9 cellular contexts compared by ENCODE assay signal in genomic region chr12:78120866-78121590, GRCh38.
DNase-seq lines count a peak whose midpoint lies in the region; ATAC-seq and TF ChIP-seq lines count a peak whose summit lies in the region.
"Had no signal": no experiment of that assay in that cellular context is flagged by ENCODE, and none has a peak within 500 bp of the region (broad histone marks: within the 10 kb centered on the region; RNA-seq: fewer than 3 reads in every experiment).

No MANE protein-coding gene starts in this region.

- no peaks in the 10 kb centered on the region for H3K36me3 Mint-ChIP-seq in GM23338 (ENCODE audit: low read depth)
- H3K36me3 Mint-ChIP-seq in CD8-positive, alpha-beta memory T cell, result no peaks in the 10 kb centered on the region

- POLR2A ChIA-PET in CD8-positive, alpha-beta memory T cell (lab: Charles Lee), result no interaction called here

- H3K9ac ChIP-seq in OCI-LY1 (ENCODE audit: low read length) (no peak overlapping the region), colonic mucosa (ENCODE audit: low read depth in 2 of 2, low read length in 2 of 2) (no peak overlapping the region)

- H3K36me3 ChIP-seq in GM23338 (ENCODE audit: insufficient read depth) (no peaks in the 10 kb centered on the region), OCI-LY1 (ENCODE audit: insufficient read depth, low read length) (no peaks in the 10 kb centered on the region), colonic mucosa (no peaks in the 10 kb centered on the region)
- H3K36me3 ChIP-seq in CD8-positive, alpha-beta memory T cell (ENCODE audit: insufficient read depth, low read length), result no peaks in the 10 kb centered on the region

- H2AFZ ChIP-seq in GM23338 (no peak overlapping the region), OCI-LY1 (ENCODE audit: low read length) (no peak overlapping the region)

- peaks cover 5% of the 10 kb centered on the region; the same call in 2 of the 3 replicates for H3K4me1 Mint-ChIP-seq in GM23338
- H3K4me1 Mint-ChIP-seq in CD8-positive, alpha-beta memory T cell, result no peaks in the 10 kb centered on the region

- no peak overlapping the region for H3K27ac Mint-ChIP-seq in GM23338
- no peak overlapping the region for H3K27ac Mint-ChIP-seq in CD8-positive, alpha-beta memory T cell

- no peaks in the 10 kb centered on the region for H3K27me3 ChIP-seq in GM23338 (ENCODE audit: insufficient read depth)
- no peaks in the 10 kb centered on the region for H3K27me3 ChIP-seq in OCI-LY1 (ENCODE audit: insufficient read depth, low read length)
- H3K27me3 ChIP-seq in CD8-positive, alpha-beta memory T cell (ENCODE audit: insufficient read depth, low read length, poor library complexity, severe bottlenecking), result no peaks in the 10 kb centered on the region
- no peaks in the 10 kb centered on the region for H3K27me3 ChIP-seq in colonic mucosa

- H3K9me2 ChIP-seq in GM23338 (ENCODE audit: insufficient read depth) (no peaks in the 10 kb centered on the region), OCI-LY1 (ENCODE audit: low read depth, low read length) (no peaks in the 10 kb centered on the region)

- no peaks in the 10 kb centered on the region for H3K27me3 Mint-ChIP-seq in GM23338 (ENCODE audit: insufficient read depth, low read depth, poor library complexity)
- H3K27me3 Mint-ChIP-seq in CD8-positive, alpha-beta memory T cell, result no peaks in the 10 kb centered on the region

- H3K4me1 ChIP-seq in GM23338 (ENCODE audit: insufficient read depth) (no peaks in the 10 kb centered on the region), OCI-LY1 (ENCODE audit: insufficient read depth, low read length, severe bottlenecking) (no peaks in the 10 kb centered on the region), colonic mucosa (no peaks in the 10 kb centered on the region)
- H3K4me1 ChIP-seq in CD8-positive, alpha-beta memory T cell (ENCODE audit: insufficient read depth, low read length), result no peaks in the 10 kb centered on the region

- no peaks in the 10 kb centered on the region for H3F3A ChIP-seq in GM23338 (replicated peaks; ENCODE audit: low read depth)
- H3F3A ChIP-seq in OCI-LY1 (ENCODE audit: insufficient read depth, low read length), result no peaks in the 10 kb centered on the region

- H3K4me3 ChIP-seq in GM23338 (no peak overlapping the region), OCI-LY1 (ENCODE audit: low read depth, low read length, poor library complexity, severe bottlenecking) (no peak overlapping the region), colonic mucosa (no peak overlapping the region)
- no peak overlapping the region for H3K4me3 ChIP-seq in CD8-positive, alpha-beta memory T cell (ENCODE audit: low read length)

- H3K4me2 ChIP-seq in GM23338, result no peak overlapping the region
- H3K4me2 ChIP-seq in OCI-LY1 (ENCODE audit: low read length), result no peak overlapping the region

- H4K20me1 ChIP-seq in GM23338 (replicated peaks; ENCODE audit: insufficient read depth) (no peaks in the 10 kb centered on the region), OCI-LY1 (ENCODE audit: insufficient read depth, low read length) (no peaks in the 10 kb centered on the region)

- CTCF ChIA-PET in CD8-positive, alpha-beta memory T cell (lab: Charles Lee), result no interaction called here

- TF ChIP-seq CTCF in GM23338 (conservative IDR thresholded peaks at IDR 0.05; ENCODE audit: low read depth in 2 of 2), result peak; percentile 47 to 57; a peak in 3 of 4 replicates
- TF ChIP-seq CTCF in OCI-LY1 (IDR thresholded peaks at IDR 0.05; ENCODE audit: low read length), result peak; percentile 44; the same call in 1 of the 2 replicates
- no peak for TF ChIP-seq CTCF in colonic mucosa (IDR thresholded peaks at IDR 0.05)

- H3K27ac ChIP-seq in GM23338 (ENCODE audit: low read depth), result no peak overlapping the region
- H3K27ac ChIP-seq in OCI-LY1 (ENCODE audit: low read depth, low read length, poor library complexity, severe bottlenecking), result no peak overlapping the region
- no peak overlapping the region for H3K27ac ChIP-seq in CD8-positive, alpha-beta memory T cell (ENCODE audit: low read depth, low read length)
- no peak overlapping the region for H3K27ac ChIP-seq in colonic mucosa

- intact Hi-C loops in colonic mucosa (cut with DNase I), result no loop called here

- H3K79me2 ChIP-seq in GM23338 (replicated peaks; ENCODE audit: insufficient read depth), result no peaks in the 10 kb centered on the region
- no peaks in the 10 kb centered on the region for H3K79me2 ChIP-seq in OCI-LY1 (ENCODE audit: insufficient read depth, low read length)

- no peak for ATAC-seq in GM23338

- H3K9me3 ChIP-seq in OCI-LY1 (ENCODE audit: low read length), result no peaks in the 10 kb centered on the region
- H3K9me3 ChIP-seq in CD8-positive, alpha-beta memory T cell (ENCODE audit: low read length), result no peaks in the 10 kb centered on the region
- H3K9me3 ChIP-seq in colonic mucosa, result no peaks in the 10 kb centered on the region

- H3K4me3 Mint-ChIP-seq in GM23338, result no peak overlapping the region
- H3K4me3 Mint-ChIP-seq in CD8-positive, alpha-beta memory T cell, result no peak overlapping the region

- DNase-seq in AG08395 (ENCODE audit: low spot score), result peak; percentile 3
- no peak for DNase-seq in GM23338 (ENCODE audit: low spot score)
- DNase-seq in fibroblast of the conjunctiva (ENCODE audit: low read depth), result peak; percentile 22
- DNase-seq in CD8-positive, alpha-beta memory T cell, result no peak
- DNase-seq in mucosa of gallbladder (ENCODE audit: low spot score), result no peak
- DNase-seq in D341Med (ENCODE audit: low spot score), result no peak
- DNase-seq in colonic mucosa, result no peak
- DNase-seq: aorta had no signal

- H3K9me3 Mint-ChIP-seq in GM23338, result no peaks in the 10 kb centered on the region
- peaks cover 0 to 9% (median 3%) of the 10 kb centered on the region in 5 donors for H3K9me3 Mint-ChIP-seq in CD8-positive, alpha-beta memory T cell

TF ChIP-seq in GM23338, 12 proteins besides CTCF, POLR2A, EP300 and RAD21:
- no peak for TF ChIP-seq CREB1 (CRISPR knock-in tag; IDR thresholded peaks at IDR 0.05; ENCODE audit: low read depth)
- TF ChIP-seq JUNB (IDR thresholded peaks at IDR 0.05; ENCODE audit: unreplicated experiment), result no peak
- no peak for TF ChIP-seq POLR2AphosphoS5 (IDR thresholded peaks at IDR 0.05; ENCODE audit: low read depth)

Comparison
In these comparisons a context has a peak if more than half of its experiments do, and no peak if none do; other contexts are left out.
1. DNase-seq: peak in AG08395 (single experiment) and fibroblast of the conjunctiva (single experiment); none in GM23338 (single experiment), CD8-positive, alpha-beta memory T cell (0 of 5), mucosa of gallbladder (single experiment), D341Med (single experiment) and colonic mucosa (single experiment).